In genomic region chrX:129540068-129540653, GRCh38 we compare ENCODE assay signal across 1 cellular context.
TF ChIP-seq lines count a peak whose summit lies in the region.

Gene OCRL, plus strand, starts transcription at chrX:129540259. Its CDS starts 181 bp downstream, at chrX:129540440.

TF ChIP-seq in H1, 55 proteins besides CTCF, POLR2A, EP300 and RAD21 (continued from another document):
- TF ChIP-seq SP1 (IDR thresholded peaks at IDR 0.05; ENCODE audit: low read depth, low read length) (no peak), KDM1A (IDR thresholded peaks at IDR 0.05; ENCODE audit: borderline replicate concordance, low read length) (no peak), TAF1 (IDR thresholded peaks at IDR 0.05; ENCODE audit: low read depth, low read length) (peak; percentile 67), E2F6 (IDR thresholded peaks at IDR 0.05) (no peak), TAF7 (optimal IDR thresholded peaks at IDR 0.05; ENCODE audit: borderline replicate concordance, low read depth, low read length) (no peak), RBBP5 (IDR thresholded peaks at IDR 0.05; ENCODE audit: borderline replicate concordance, low read depth, low read length) (peak; percentile 40; the same call in 1 of the 2 replicates), SUZ12 (IDR thresholded peaks at IDR 0.05; ENCODE audit: low read length) (no peak)
